ENCODE assay signal across 17 cellular contexts in genomic region chr6:168125429-168126001, GRCh38. TPM values are rescaled to one million over a fixed set of nuclear protein-coding genes. Genes with fewer than 3 reads are reported as not detected.
"Had no signal": no experiment of that assay in that cellular context is flagged by ENCODE, and none has a peak within 500 bp of the region (broad histone marks: within the 10 kb centered on the region; RNA-seq: fewer than 3 reads in every experiment).

No MANE protein-coding gene starts in this region.

- ATAC-seq: effector memory CD8-positive, alpha-beta T cell; left colon; mucosa of descending colon; naive thymus-derived CD4-positive, alpha-beta T cell; SK-N-SH treated with all-trans-retinoic acid at 6 μM for 48 hours; upper lobe of right lung had no signal

- H3K4me1 ChIP-seq: right atrium auricular region, suprapubic skin, upper lobe of right lung had no signal

- DNase-seq: activated CD4-positive, CD25-positive, alpha-beta regulatory T cell treated with anti-CD3 and anti-CD28 coated beads, Interleukin-2, amount 50 U/mL, for 72 hours; activated naive CD8-positive, alpha-beta T cell treated with anti-CD3 and anti-CD28 coated beads, Interleukin-2, amount 10 ng/mL, durations not matched to agents 7 days and 5 days; effector memory CD8-positive, alpha-beta T cell; immature natural killer cell; left colon; mammary epithelial cell; mucosa of descending colon; naive thymus-derived CD4-positive, alpha-beta T cell; T-helper 1 cell; upper lobe of right lung had no signal

- H3K9me3 ChIP-seq: mucosa of descending colon, right atrium auricular region, suprapubic skin, upper lobe of right lung had no signal

- H3K4me3 ChIP-seq: mucosa of descending colon, right atrium auricular region, skin epidermis, suprapubic skin, upper lobe of right lung had no signal

- H3K27me3 ChIP-seq: right atrium auricular region, upper lobe of right lung had no signal

- H3K27ac ChIP-seq: epithelial cell of prostate, right atrium auricular region, skin epidermis, suprapubic skin, upper lobe of right lung had no signal

- H3K36me3 ChIP-seq: right atrium auricular region, suprapubic skin, upper lobe of right lung had no signal

RNA-seq across cellular contexts. Expression of gene FRMD1, which starts 46.5 kb away (rescaled TPM):
- total RNA-seq: activated naive CD8-positive, alpha-beta T cell treated with anti-CD3 and anti-CD28 coated beads, Interleukin-2, amount 10 ng/mL, durations not matched to agents 7 days and 5 days; activated T-helper 1 cell treated with anti-CD3 and anti-CD28 coated beads, Interleukin-12 subunit alpha, Interleukin-12 subunit beta, Interleukin-2, Interleukin-4 antibody, amounts not matched to agents 30 ng/mL and 10 ng/mL and 1 ng/mL, durations not matched to agents 14 hours and 24 hours and 36 hours; frontal cortex; mammary epithelial cell; naive thymus-derived CD4-positive, alpha-beta T cell had no signal
- polyA plus RNA-seq: immature natural killer cell; naive thymus-derived CD4-positive, alpha-beta T cell had no signal
